8 cellular contexts compared by ENCODE assay signal in the genomic region with DNA sequence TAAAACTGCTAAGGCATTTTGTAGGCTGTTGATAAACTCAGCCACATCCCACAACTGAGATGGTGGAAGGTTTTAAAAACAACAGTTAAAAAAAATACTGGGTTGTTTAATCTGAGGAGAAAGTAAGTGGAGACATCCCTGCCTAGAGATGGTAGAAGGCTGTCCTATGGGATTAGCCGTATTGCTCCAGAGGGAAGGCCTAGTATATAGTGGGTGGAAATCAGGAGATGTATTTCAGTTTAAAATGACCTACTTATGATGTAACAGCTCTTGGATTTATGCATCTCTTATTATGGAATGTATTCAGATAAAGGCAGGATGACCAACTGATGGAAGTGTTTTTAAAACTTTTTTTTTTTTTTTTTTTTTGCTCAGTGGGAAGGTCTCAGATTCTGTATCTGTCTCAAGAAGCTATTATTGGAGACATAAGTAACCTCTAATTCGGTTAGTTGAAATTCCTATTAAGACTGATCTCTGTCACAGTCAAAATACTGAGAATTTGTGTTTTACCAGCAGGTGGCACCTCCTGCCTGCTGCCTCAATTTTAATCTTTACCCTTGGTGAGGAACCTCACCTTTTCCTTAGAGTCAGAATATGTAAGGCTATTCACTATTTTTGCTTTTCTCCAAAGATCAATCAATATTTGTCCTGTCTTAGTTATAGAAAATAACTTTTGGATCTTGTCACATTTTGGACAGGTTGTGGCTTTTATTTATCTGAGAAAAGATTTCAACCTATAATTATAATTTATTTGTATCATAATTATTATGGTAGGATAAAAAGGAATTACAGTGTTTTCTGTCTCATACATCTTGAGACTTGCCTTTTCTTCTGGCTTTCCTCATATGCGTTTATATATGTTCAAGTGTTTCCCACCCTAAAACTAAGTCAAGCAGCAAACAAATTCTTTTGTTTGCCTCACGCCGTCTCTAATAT.
A peak's percentile ranks its signal among the peaks of the same experiment; 100 is the strongest.
DNase-seq lines count a peak whose midpoint lies in the region; ATAC-seq, FAIRE-seq and TF ChIP-seq lines count a peak whose summit lies in the region.

No MANE protein-coding gene starts in this region.

- H3K27ac ChIP-seq in HepG2 (ENCODE audit: extremely low read length, insufficient read depth, low read length), result no peak overlapping the region

- TF ChIP-seq CTCF in CD14-positive monocyte (IDR thresholded peaks at IDR 0.05), result peak; percentile 37
- peak; percentile 45 for TF ChIP-seq CTCF in GM13976 (IDR thresholded peaks at IDR 0.05; ENCODE audit: borderline replicate concordance, control extremely low read depth, extremely low read depth, insufficient read depth, missing control alignments)
- peak; percentile 78 to 85 for TF ChIP-seq CTCF in brain (conservative IDR thresholded peaks at IDR 0.05)
- TF ChIP-seq CTCF in HepG2 (CRISPR knock-in tag; IDR thresholded peaks at IDR 0.05), result peak; percentile 71

- no peaks in the 10 kb centered on the region for H3K79me2 ChIP-seq in HepG2 (ENCODE audit: insufficient read depth, low read length)

- H3K9me3 Mint-ChIP-seq in CD14-positive monocyte (no peaks in the 10 kb centered on the region), brain (no peaks in the 10 kb centered on the region)

- TF ChIP-seq EP300 in HepG2 (IDR thresholded peaks at IDR 0.05; ENCODE audit: low read depth in 2 of 2, low read length in 2 of 2), result no peak
- no peak for TF ChIP-seq EP300 in HepG2 (CRISPR knock-in tag; IDR thresholded peaks at IDR 0.05; ENCODE audit: borderline replicate concordance)

- H3K27me3 Mint-ChIP-seq in CD14-positive monocyte (ENCODE audit: low read depth in 3 of 3), result no peaks in the 10 kb centered on the region
- H3K27me3 Mint-ChIP-seq in brain, result no peaks in the 10 kb centered on the region

- H3K4me1 Mint-ChIP-seq in CD14-positive monocyte, result no peaks in the 10 kb centered on the region
- H3K4me1 Mint-ChIP-seq in brain, result peaks cover 3% of the 10 kb centered on the region

- no peaks in the 10 kb centered on the region for H3K9me3 ChIP-seq in HepG2 (ENCODE audit: low read length)

- H4K20me1 ChIP-seq in HepG2 (ENCODE audit: insufficient read depth, low read length), result no peaks in the 10 kb centered on the region

- peaks cover 74 to 82% of the 10 kb centered on the region in 2 donors for H3K36me3 Mint-ChIP-seq in CD14-positive monocyte
- peaks cover 16% of the 10 kb centered on the region for H3K36me3 Mint-ChIP-seq in brain

- peak; percentile 74 for FAIRE-seq in HepG2 (lab: Jason Lieb, UNC)

- 79% methylated on average over 5 of the region's 5 CpGs for WGBS in HepG2 (ENCODE audit: low lambda C conversion rate)

- POLR2A ChIA-PET in HepG2 (lab: Yijun Ruan, JAX), result no interaction called here

- no peaks in the 10 kb centered on the region for H3K27me3 ChIP-seq in HepG2 (ENCODE audit: control insufficient read depth in 1 of 2, insufficient read depth in 2 of 2, low read length in 2 of 2)

- DNase-seq in CD14-positive monocyte (ENCODE audit: low spot score), result no peak
- DNase-seq in GM13976 (ENCODE audit: low spot score), result peak; percentile 36
- DNase-seq in NCI-H2227 treated with DMSO at 0.1 percent for 48 hours (lab: John Stamatoyannopoulos, UW), result peak; percentile 38
- peak; percentile 27 for DNase-seq in HepG2 (ENCODE audit: low spot score)
- no peak for DNase-seq in activated CD4-positive, CD25-positive, alpha-beta regulatory T cell treated with anti-CD3 and anti-CD28 coated beads, Interleukin-2, amount 50 U/mL, for 72 hours

- in situ Hi-C loops in GM13976 (cut with MboI; ENCODE audit: low sequenced_read_pairs, unreplicated experiment), result loop anchor here (25.0 kb wide), 1 partner anchor 312 kb away; no protein-coding TSS in a partner anchor
- in situ Hi-C loops in HepG2 (cut with HindIII; ENCODE audit: extremely low pct_ligation_motif_present, low pct_unique_long_range_greater_than_20kb), result loop anchor here (5.0 to 10.0 kb wide), 3 partner anchors 302 to 407 kb away; no protein-coding TSS in a partner anchor

- TF ChIP-seq RAD21 in HepG2 (CRISPR knock-in tag; IDR thresholded peaks at IDR 0.05), result peak; percentile 60; the same call in 1 of the 2 replicates

- TF ChIP-seq POLR2A in HepG2 (IDR thresholded peaks at IDR 0.05; ENCODE audit: insufficient read depth in 1 of 2, low read depth in 2 of 2, low read length in 2 of 2), result no peak

- no peak overlapping the region for H3K4me3 ChIP-seq in HepG2 (replicated peaks in 1 of 3; ENCODE audit: insufficient read depth in 1 of 3, low read depth in 2 of 3, low read length in 3 of 3)

- no TSS peak for BruUV-seq in HepG2 (replicated peaks; lab: Mats Ljungman, UMichigan)

- H3K4me2 ChIP-seq in HepG2 (ENCODE audit: low read depth, low read length), result no peak overlapping the region

- ATAC-seq in HepG2 (peak; percentile 50; the same call in 1 of the 3 replicates), HG02970 (IDR thresholded peaks at IDR 0.05; ENCODE audit: low FRiP score, unreplicated experiment) (no peak), GM18519 (IDR thresholded peaks at IDR 0.05; ENCODE audit: low FRiP score, unreplicated experiment) (no peak)

- intact Hi-C loops in CD14-positive monocyte (cut with micrococcal nuclease) (no loop called here), HepG2 (cut with micrococcal nuclease; ENCODE audit: unreplicated experiment) (loop anchor here (1.0 to 2.0 kb wide), 5 partner anchors 196 to 433 kb away; no protein-coding TSS in a partner anchor)

- CTCF ChIA-PET in HepG2 (lab: Yijun Ruan, JAX; ENCODE audit: low intra/inter-chr PET ratio, low total read pairs), result interaction anchor here (0.9 to 2.3 kb wide), 4 partner anchors 196 to 406 kb away, joined by 3 to 14 read pairs (median 8); no protein-coding TSS in a partner anchor

- H3K27ac Mint-ChIP-seq in CD14-positive monocyte (no peak overlapping the region), brain (no peak overlapping the region)

- no peak overlapping the region for H3K4me3 Mint-ChIP-seq in CD14-positive monocyte
- H3K4me3 Mint-ChIP-seq in brain, result no peak overlapping the region

- no peak overlapping the region for H3K9ac ChIP-seq in HepG2 (ENCODE audit: insufficient read depth, low read depth, low read length)

- no peaks in the 10 kb centered on the region for H3K4me1 ChIP-seq in HepG2 (ENCODE audit: insufficient read depth, low read length)

- no peak overlapping the region for H2AFZ ChIP-seq in HepG2 (ENCODE audit: low read length)

- peaks cover 3 to 25% of the 10 kb centered on the region in 2 experiments; a peak in 2 of 5 replicates for H3K36me3 ChIP-seq in HepG2 (replicated peaks in 1 of 2; ENCODE audit: control insufficient read depth in 1 of 2, insufficient read depth in 2 of 2, low read length in 2 of 2)

TF ChIP-seq in HepG2, 621 proteins besides CTCF, POLR2A, EP300 and RAD21:
- peak; percentile 57; the same call in 1 of the 2 replicates for TF ChIP-seq SMC3 (IDR thresholded peaks at IDR 0.05; ENCODE audit: low read length)
- no peak for TF ChIP-seq ZNF724P (CRISPR knock-in tag; IDR thresholded peaks at IDR 0.05; ENCODE audit: borderline replicate concordance)
- no peak for TF ChIP-seq ZNF790 (CRISPR knock-in tag; IDR thresholded peaks at IDR 0.05; ENCODE audit: borderline replicate concordance)
- TF ChIP-seq SMAD3 (CRISPR knock-in tag; IDR thresholded peaks at IDR 0.05), result no peak
- TF ChIP-seq KAT2B (IDR thresholded peaks at IDR 0.05; ENCODE audit: borderline replicate concordance, low read depth, low read length), result no peak
- TF ChIP-seq STAG1 (CRISPR knock-in tag; IDR thresholded peaks at IDR 0.05), result peak; percentile 90

Comparison
In these comparisons a context has a peak if more than half of its experiments do, and no peak if none do; other contexts are left out.
1. DNase-seq: peak in GM13976 (single experiment), NCI-H2227 treated with DMSO at 0.1 percent for 48 hours (single experiment) and HepG2 (single experiment); none in CD14-positive monocyte (single experiment) and activated CD4-positive, CD25-positive, alpha-beta regulatory T cell treated with anti-CD3 and anti-CD28 coated beads, Interleukin-2, amount 50 U/mL, for 72 hours (single experiment).
2. Peak in every context shown above with its lines, with median percentiles within 50 percentile points of each other: CTCF ChIP-seq.